In genomic region chr6:42093582-42094329, GRCh38 we compare ENCODE assay signal across 17 cellular contexts. TPM values are rescaled to one million over a fixed set of nuclear protein-coding genes. Genes with fewer than 3 reads are reported as not detected.
DNase-seq lines count a peak whose midpoint lies in the region; ATAC-seq and TF ChIP-seq lines count a peak whose summit lies in the region.
"Had no signal": no experiment of that assay in that cellular context is flagged by ENCODE, and none has a peak within 500 bp of the region (broad histone marks: within the 10 kb centered on the region; RNA-seq: fewer than 3 reads in every experiment).

No MANE protein-coding gene starts in this region.

- intact Hi-C loops in mucosa of descending colon (cut with DNase I, micrococcal nuclease) (no loop called here), sciatic nerve (cut with DNase I) (no loop called here)

- no peaks in the 10 kb centered on the region for H3K36me3 ChIP-seq in mucosa of descending colon (ENCODE audit: low read depth)
- H3K36me3 ChIP-seq: BLaER1 treated with 17β-estradiol and CSF1 and Interleukin-3, amounts not matched to agents 10 nM and 100 nM; cardiac muscle cell; gastrocnemius medialis had no signal

- no peak for TF ChIP-seq CTCF in mucosa of descending colon (IDR thresholded peaks at IDR 0.05)

- H3K4me1 ChIP-seq in mucosa of descending colon (ENCODE audit: low read depth) = peaks cover 6% of the 10 kb centered on the region
- H3K4me1 ChIP-seq: gastrocnemius medialis had no signal

- H3K4me3 ChIP-seq in mucosa of descending colon = no peak overlapping the region
- H3K4me3 ChIP-seq: BLaER1 treated with 17β-estradiol and CSF1 and Interleukin-3, amounts not matched to agents 10 nM and 100 nM; cardiac muscle cell; gastrocnemius medialis had no signal

- H3K9me3 ChIP-seq in mucosa of descending colon = no peaks in the 10 kb centered on the region
- H3K9me3 ChIP-seq: BLaER1 treated with 17β-estradiol and CSF1 and Interleukin-3, amounts not matched to agents 10 nM and 100 nM; gastrocnemius medialis had no signal

- ATAC-seq in esophagus mucosa (peak; percentile 13), mucosa of descending colon (peak; percentile 67), sciatic nerve (no peak)
- ATAC-seq: activated T-cell treated with anti-CD3 and anti-CD28 coated beads, Interleukin-2, amount 50 U/mL, for 4 hours; gastrocnemius medialis had no signal

- DNase-seq in ELR (ENCODE audit: low read depth) (peak; percentile 44), NCI-H69 (lab: John Stamatoyannopoulos, UW) (peak; percentile 38), mucosa of descending colon (peak in 2 of 3 donors; percentile 62), cerebellar nuclear complex (lab: John Stamatoyannopoulos, UW) (no peak), foreskin melanocyte (no peak), sciatic nerve (ENCODE audit: low spot score) (no peak), glomerular visceral epithelial cell (ENCODE audit: extremely low spot score) (no peak)
- DNase-seq: activated naive CD8-positive, alpha-beta T cell treated with anti-CD3 and anti-CD28 coated beads, Interleukin-2, amount 10 ng/mL, durations not matched to agents 7 days and 5 days; activated T-cell treated with anti-CD3 and anti-CD28 coated beads, Interleukin-2, amount 50 U/mL, for 4 hours; gastrocnemius medialis; NCI-H187 treated with DMSO at 0.1 percent for 48 hours; NCI-H526; posterior cingulate gyrus; T-helper 2 cell had no signal

RNA-seq across cellular contexts. Expression of gene TAF8, which starts 43.4 kb away (rescaled TPM):
- total RNA-seq in esophagus mucosa (13.8 TPM), mucosa of descending colon (10 to 100 TPM; 22.1 to 35.2 (median 25.0) TPM), sciatic nerve (28.6 TPM)

RNA-seq across cellular contexts. Expression of gene C6orf132, which starts 48.7 kb away (rescaled TPM):
- total RNA-seq in esophagus mucosa (216 TPM), mucosa of descending colon (10 to 100 TPM; 22.2 to 67.6 (median 57.6) TPM), sciatic nerve (2.6 TPM)

Comparison
In these comparisons a context has a peak if more than half of its experiments do, and no peak if none do; other contexts are left out.
1. DNase-seq: peak in ELR (single experiment), NCI-H69 (single experiment) and mucosa of descending colon (2 of 3); none in cerebellar nuclear complex (0 of 2), foreskin melanocyte (single experiment), sciatic nerve (single experiment) and glomerular visceral epithelial cell (single experiment).